13 cellular contexts compared by ENCODE assay signal in the genomic region with DNA sequence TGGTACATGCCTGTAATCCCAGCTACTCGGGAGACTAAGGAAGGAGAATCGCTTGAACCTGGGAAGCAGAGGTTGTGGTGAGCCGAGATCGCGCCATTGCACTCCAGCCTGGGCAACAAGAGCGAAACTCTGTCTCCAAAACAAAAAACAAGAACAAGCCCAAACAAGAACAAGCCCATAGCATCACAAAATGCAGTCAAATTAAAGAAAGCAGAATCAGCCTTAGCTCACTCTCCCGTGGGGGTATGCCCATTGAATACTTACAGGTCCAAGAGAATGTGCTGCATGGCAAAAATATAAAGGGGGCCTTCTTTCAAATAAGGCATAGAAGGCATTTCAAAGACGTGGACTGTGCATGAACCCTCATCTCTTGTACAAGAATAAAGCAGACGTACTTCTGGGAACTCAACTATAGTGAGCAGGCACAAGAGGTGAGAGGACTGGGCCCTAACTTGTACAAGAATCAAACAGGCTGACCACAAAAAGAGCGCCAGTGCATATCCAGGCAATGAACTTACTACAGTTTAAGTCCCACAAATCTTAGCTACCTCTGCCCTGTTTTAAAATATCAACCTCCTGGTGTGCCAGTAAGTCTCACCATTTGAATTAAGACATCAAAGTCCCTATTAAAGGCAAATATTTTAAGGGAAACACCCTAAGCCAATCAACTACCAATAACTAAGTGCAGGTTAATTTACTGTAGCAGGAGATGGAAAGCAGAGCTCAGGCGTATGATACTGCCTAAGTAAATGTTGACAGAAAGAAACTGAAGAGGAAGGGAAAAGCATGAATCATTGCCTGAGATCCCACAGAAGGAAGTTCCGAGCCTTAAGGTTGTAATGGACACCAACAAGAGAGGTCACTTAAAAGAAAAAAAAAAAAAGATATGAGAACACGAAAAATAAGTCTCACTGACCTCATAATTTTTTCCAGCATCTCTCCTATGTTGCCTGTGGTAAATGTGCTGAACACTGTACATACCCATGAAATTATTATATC. TPM values are rescaled to one million over a fixed set of nuclear protein-coding genes. Genes with fewer than 3 reads are reported as not detected.
DNase-seq lines count a peak whose midpoint lies in the region; ATAC-seq, FAIRE-seq and TF ChIP-seq lines count a peak whose summit lies in the region.
"Had no signal": no experiment of that assay in that cellular context is flagged by ENCODE, and none has a peak within 500 bp of the region (broad histone marks: within the 10 kb centered on the region; RNA-seq: fewer than 3 reads in every experiment).

No MANE protein-coding gene starts in this region.

- no peak overlapping the region for H2BK15ac ChIP-seq in neuronal stem cell (ENCODE audit: low read length)

- WGBS in A549 (ENCODE audit: missing lambda C conversion rate), result 68% methylated on average over 13 of the region's 13 CpGs
- no CpG with 5 or more reads among the region's 13 CpGs for WGBS in neuronal stem cell (ENCODE audit: extremely low coverage in 2 of 2, insufficient read length in 2 of 2, insufficient replicate concordance in 1 of 2), 2 donors

- no peak overlapping the region for H3K4me3 ChIP-seq in A549
- H3K4me3 ChIP-seq in astrocyte of the spinal cord (ENCODE audit: low read depth, low read length), result no peak overlapping the region
- H3K4me3 ChIP-seq in left lung, result no peak overlapping the region
- no peak overlapping the region for H3K4me3 ChIP-seq in neuronal stem cell (ENCODE audit: low read length in 2 of 2)

- H3K9ac ChIP-seq in neuronal stem cell (ENCODE audit: low read depth, low read length, poor library complexity), result no peak overlapping the region

- no peak for FAIRE-seq in A549 (lab: Jason Lieb, UNC)

- H3K27ac ChIP-seq in A549, result peak overlapping the region; percentile 57 to 76
- peak overlapping the region in 1 of 2 donors; percentile 64 for H3K27ac ChIP-seq in left lung
- H3K27ac ChIP-seq in neuronal stem cell (replicated peaks; ENCODE audit: low read length), result no peak overlapping the region

- H3K36me3 ChIP-seq in left lung (no peaks in the 10 kb centered on the region), neuronal stem cell (replicated peaks in 1 of 2; ENCODE audit: control insufficient read depth in 2 of 2, insufficient read depth in 2 of 2, low read length in 2 of 2) (peaks cover 1 to 5% of the 10 kb centered on the region in 2 donors)

- TF ChIP-seq POLR2A in A549 (IDR thresholded peaks at IDR 0.05; ENCODE audit: low read length), result no peak

- CTCF ChIA-PET in A549 (lab: Yijun Ruan, JAX), result interaction anchor here (0.8 to 1.9 kb wide), 3 partner anchors 23 to 37 kb away, joined by 3 to 7 read pairs (median 3); a partner anchor contains a TSS

- no peak overlapping the region for H2BK5ac ChIP-seq in neuronal stem cell (ENCODE audit: low read length)

- in situ Hi-C loops in astrocyte of the spinal cord (cut with HindIII; ENCODE audit: low sequenced_read_pairs), result no loop called here

- no peak overlapping the region for H2AK5ac ChIP-seq in neuronal stem cell (ENCODE audit: low read depth, low read length)

- H2BK120ac ChIP-seq in neuronal stem cell (ENCODE audit: low read depth, low read length), result no peak overlapping the region

- H3K4me2 ChIP-seq in A549 (peak overlapping the region; percentile 64), neuronal stem cell (ENCODE audit: insufficient read depth, low read length, poor library complexity, severe bottlenecking) (no peak overlapping the region)

- peak; percentile 77 to 89; a peak in 5 of 6 replicates for ATAC-seq in A549
- peak; percentile 98 for ATAC-seq in left lung
- ATAC-seq in GM21526 (IDR thresholded peaks at IDR 0.05; ENCODE audit: low FRiP score, unreplicated experiment), result no peak
- no peak for ATAC-seq in HG02623 (IDR thresholded peaks at IDR 0.05; ENCODE audit: unreplicated experiment)

- H3K18ac ChIP-seq in neuronal stem cell (ENCODE audit: low read length), result no peak overlapping the region

- H4K91ac ChIP-seq in neuronal stem cell (ENCODE audit: low read depth, low read length, poor library complexity), result no peak overlapping the region

- H3K9me3 ChIP-seq in A549 (no peaks in the 10 kb centered on the region), left lung (no peaks in the 10 kb centered on the region), neuronal stem cell (replicated peaks in 1 of 2; ENCODE audit: control insufficient read depth in 2 of 2, insufficient read depth in 1 of 2, low read depth in 1 of 2, low read length in 2 of 2) (no peaks in the 10 kb centered on the region)

- no peak overlapping the region for H4K8ac ChIP-seq in neuronal stem cell (ENCODE audit: low read depth, low read length)

- DNase-seq in A549 (ENCODE audit: low read depth in 1 of 2, low spot score in 1 of 2), result peak; percentile 28 to 81
- DNase-seq in LHCN-M2 (ENCODE audit: low read depth), result peak; percentile 76
- DNase-seq in astrocyte of the spinal cord (ENCODE audit: low read depth, low spot score), result peak; percentile 74
- DNase-seq in left lung, result no peak
- no peak for DNase-seq in DMS79 (lab: John Stamatoyannopoulos, UW)
- no peak for DNase-seq in neuronal stem cell (ENCODE audit: low spot score)
- DNase-seq: DMS 273 treated with DMSO at 0.1 percent for 48 hours, hippocampal formation, mesendoderm, NCI-H2227 treated with DMSO at 0.1 percent for 48 hours had no signal

- H3K27me3 ChIP-seq in left lung (no peaks in the 10 kb centered on the region), neuronal stem cell (ENCODE audit: control insufficient read depth in 3 of 3, insufficient read depth in 3 of 3, low read depth in 1 of 3, low read length in 3 of 3) (no peaks in the 10 kb centered on the region)

- no peak overlapping the region for H2BK12ac ChIP-seq in neuronal stem cell (ENCODE audit: low read length)

- POLR2A ChIA-PET in A549 (lab: Yijun Ruan, JAX), result interaction anchor here (0.5 kb wide), 1 partner anchor 228 kb away, joined by 4 read pairs; no protein-coding TSS in a partner anchor

- H3K4me1 ChIP-seq in A549 (peaks cover 16% of the 10 kb centered on the region), left lung (no peaks in the 10 kb centered on the region), neuronal stem cell (ENCODE audit: control insufficient read depth in 2 of 2, insufficient read depth in 1 of 2, low read depth in 1 of 2, low read length in 2 of 2) (no peaks in the 10 kb centered on the region)

- no peak for TF ChIP-seq RAD21 in A549 (conservative IDR thresholded peaks at IDR 0.05 in 1 of 2, IDR thresholded peaks at IDR 0.05 in 1 of 2)

- TF ChIP-seq CTCF in A549 (IDR thresholded peaks at IDR 0.05) (no peak), astrocyte of the spinal cord (IDR thresholded peaks at IDR 0.05; ENCODE audit: low read depth, low read length) (no peak), left lung (IDR thresholded peaks at IDR 0.05) (no peak)

- TF ChIP-seq EP300 in A549 (IDR thresholded peaks at IDR 0.05), result no peak

- intact Hi-C loops in left lung (cut with DNase I), result no loop called here

- H3K79me1 ChIP-seq in neuronal stem cell (ENCODE audit: low read depth, low read length), result no peaks in the 10 kb centered on the region

- H2AFZ ChIP-seq in neuronal stem cell (ENCODE audit: low read length), result no peak overlapping the region

- H3K23ac ChIP-seq in neuronal stem cell (ENCODE audit: low read depth, low read length, poor library complexity), result no peak overlapping the region

- H3K4ac ChIP-seq in neuronal stem cell (ENCODE audit: low read length), result no peak overlapping the region

- no peak overlapping the region for H3K14ac ChIP-seq in neuronal stem cell (ENCODE audit: low read length)

TF ChIP-seq in A549, 52 proteins besides CTCF, POLR2A, EP300 and RAD21 (continues in another document):
- no peak for TF ChIP-seq NR3C1 (IDR thresholded peaks at IDR 0.05)
- TF ChIP-seq, protein P1, sequence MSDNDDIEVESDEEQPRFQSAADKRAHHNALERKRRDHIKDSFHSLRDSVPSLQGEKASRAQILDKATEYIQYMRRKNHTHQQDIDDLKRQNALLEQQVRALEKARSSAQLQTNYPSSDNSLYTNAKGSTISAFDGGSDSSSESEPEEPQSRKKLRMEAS (IDR thresholded peaks at IDR 0.05), result no peak
- TF ChIP-seq ZSCAN20 (CRISPR knock-in tag; IDR thresholded peaks at IDR 0.05), result no peak
- TF ChIP-seq EHF (CRISPR knock-in tag; IDR thresholded peaks at IDR 0.05), result no peak

RNA-seq across cellular contexts. Expression of a gene that starts 37.4 kb away (rescaled TPM):
- polyA plus RNA-seq in A549 (2011; rRNA removed) (217 and 262 TPM in 2 replicates), A549 (2017; fragmentation: RNase III; extraction: RNeasy Plus Mini Kit Qiagen cat#74134 plus additional on column Dnase treatment) (252 to 261 TPM (median 254 TPM) in 3 replicates)
- polyA plus RNA-seq in A549 (2012; cell fraction: cytosol; rRNA removed), result 300 and 345 TPM in 2 replicates
- 92.7 and 202 TPM in 2 replicates for polyA plus RNA-seq in A549 (2012; cell fraction: nucleus; rRNA removed)
- 54.2 and 55.6 TPM in 2 replicates for polyA minus RNA-seq in A549 (2011; rRNA and poly(A)+ RNA removed)
- total RNA-seq in LHCN-M2 (2014; rRNA removed) (157 and 160 TPM in 2 replicates), left lung (100 to 1,000 TPM; 169 to 176 TPM)
- polyA plus RNA-seq in LHCN-M2 (2012), result 293 TPM
- polyA plus RNA-seq in neuronal stem cell (2013, experiment 1 of 2), result 238 TPM
- polyA plus RNA-seq in neuronal stem cell (2013, experiment 2 of 2), result 259 TPM

RNA-seq across cellular contexts. Expression of a gene that starts 44.3 kb away (rescaled TPM):
- polyA plus RNA-seq in A549 (2011; rRNA removed) (0.32 and 0.34 TPM in 2 replicates), A549 (2017; fragmentation: RNase III; extraction: RNeasy Plus Mini Kit Qiagen cat#74134 plus additional on column Dnase treatment) (0.95 to 1.6 TPM (median 1.5 TPM) in 3 replicates)
- 1.1 and 1.9 TPM in 2 replicates for polyA plus RNA-seq in A549 (2012; cell fraction: cytosol; rRNA removed)
- 19.2 and 23.2 TPM in 2 replicates for polyA plus RNA-seq in A549 (2012; cell fraction: nucleus; rRNA removed)
- polyA minus RNA-seq in A549 (2011; rRNA and poly(A)+ RNA removed), result not detected in 2 replicates
- total RNA-seq in LHCN-M2 (2014; rRNA removed) (1.7 and 3.1 TPM in 2 replicates), left lung (10 to 100 TPM in 1 of 2 donors, 1 to 10 TPM in 1; 7.9 to 13.1 TPM)
- polyA plus RNA-seq in LHCN-M2 (2012), result 0.68 TPM
- 0.59 TPM for polyA plus RNA-seq in neuronal stem cell (2013, experiment 1 of 2)
- polyA plus RNA-seq in neuronal stem cell (2013, experiment 2 of 2), result 1.0 TPM
- total RNA-seq: activated T-helper 2 cell treated with anti-CD3 and anti-CD28 coated beads, Interferon-gamma antibody, Interleukin-2, Interleukin-4, amounts not matched to agents 10 μg/mL and 5 μg/mL and 100 μg/mL, durations not matched to agents 14 hours and 24 hours and 36 hours had no signal

RNA-seq across cellular contexts. Expression of a gene that starts 45.2 kb away (rescaled TPM):
- polyA plus RNA-seq in A549 (2011; rRNA removed), result 1.9 TPM in 2 replicates
- polyA plus RNA-seq in A549 (2012; cell fraction: cytosol; rRNA removed), result 4.6 and 5.4 TPM in 2 replicates
- 8.7 and 9.2 TPM in 2 replicates for polyA plus RNA-seq in A549 (2012; cell fraction: nucleus; rRNA removed)
- 1.7 to 2.0 TPM (median 2.0 TPM) in 3 replicates for polyA plus RNA-seq in A549 (2017; fragmentation: RNase III; extraction: RNeasy Plus Mini Kit Qiagen cat#74134 plus additional on column Dnase treatment)
- polyA minus RNA-seq in A549 (2011; rRNA and poly(A)+ RNA removed), result 1.2 and 2.0 TPM in 2 replicates
- 3.3 and 3.4 TPM in 2 replicates for total RNA-seq in LHCN-M2 (2014; rRNA removed)
- polyA plus RNA-seq in LHCN-M2 (2012), result 2.9 TPM
- total RNA-seq in left lung, result 1 to 10 TPM; 5.3 to 5.7 TPM
- polyA plus RNA-seq in neuronal stem cell (2013, experiment 1 of 2), result 8.3 TPM
- polyA plus RNA-seq in neuronal stem cell (2013, experiment 2 of 2), result 8.2 TPM

Comparison
In these comparisons a context has a peak if more than half of its experiments do, and no peak if none do; other contexts are left out.
1. ATAC-seq: peak in A549 (2 of 2) and left lung (single experiment); none in GM21526 (single experiment) and HG02623 (single experiment).
2. DNase-seq: peak in A549 (2 of 2), LHCN-M2 (single experiment) and astrocyte of the spinal cord (single experiment); none in left lung (0 of 2), DMS79 (single experiment) and neuronal stem cell (single experiment).